In genomic region chr2:188293601-188294482, GRCh38 we compare ENCODE assay signal across 9 cellular contexts. TPM values are rescaled to one million over a fixed set of nuclear protein-coding genes. Genes with fewer than 3 reads are reported as not detected.
DNase-seq lines count a peak whose midpoint lies in the region; ATAC-seq and TF ChIP-seq lines count a peak whose summit lies in the region.
"Had no signal": no experiment of that assay in that cellular context is flagged by ENCODE, and none has a peak within 500 bp of the region (broad histone marks: within the 10 kb centered on the region; RNA-seq: fewer than 3 reads in every experiment).

No MANE protein-coding gene starts in this region.

- TF ChIP-seq CTCF in WERI-Rb-1 (IDR thresholded peaks at IDR 0.05; ENCODE audit: low read depth, low read length) (no peak), OCI-LY7 (conservative IDR thresholded peaks at IDR 0.05; ENCODE audit: low read length) (no peak)

- H3K4me2 ChIP-seq in OCI-LY7 (ENCODE audit: low read length): no peak overlapping the region
- H3K4me2 ChIP-seq: BLaER1 had no signal

- H2AFZ ChIP-seq in OCI-LY7 (ENCODE audit: low read length): no peak overlapping the region

- no peaks in the 10 kb centered on the region for H3K27me3 ChIP-seq in WERI-Rb-1 (ENCODE audit: insufficient read depth, low read depth, severe bottlenecking)

- H3K9me3 ChIP-seq in WERI-Rb-1 (ENCODE audit: severe bottlenecking) (no peaks in the 10 kb centered on the region), OCI-LY7 (ENCODE audit: low read length) (no peaks in the 10 kb centered on the region)

- DNase-seq in NCI-H2171 treated with DMSO at 0.1 percent for 48 hours (lab: John Stamatoyannopoulos, UW) (peak; percentile 12), NCI-H2171 (lab: John Stamatoyannopoulos, UW) (no peak), WERI-Rb-1 (peak; percentile 10), left cardiac atrium (peak; percentile 72), putamen (ENCODE audit: low spot score) (peak; percentile 63), OCI-LY7 (ENCODE audit: low spot score) (no peak)

- POLR2A ChIA-PET in OCI-LY7 (lab: Charles Lee): no interaction called here

- ATAC-seq in left cardiac atrium: peak; percentile 15 to 23
- ATAC-seq in HG03159 (IDR thresholded peaks at IDR 0.05; ENCODE audit: unreplicated experiment): no peak
- ATAC-seq in HG03135 (IDR thresholded peaks at IDR 0.05; ENCODE audit: unreplicated experiment): no peak

- CTCF ChIA-PET in OCI-LY7 (lab: Charles Lee; ENCODE audit: unreplicated experiment): no interaction called here

- H4K20me1 ChIP-seq in OCI-LY7 (ENCODE audit: insufficient read depth, low read length): no peaks in the 10 kb centered on the region
- H4K20me1 ChIP-seq: BLaER1 had no signal

- intact Hi-C loops in left cardiac atrium (cut with DNase I): loop anchor here in 1 of 2 donors (5.0 kb wide), 1 partner anchor 73 kb away; no protein-coding TSS in a partner anchor
- intact Hi-C loops in OCI-LY7 (cut with micrococcal nuclease; ENCODE audit: unreplicated experiment): no loop called here

- H3K36me3 ChIP-seq in WERI-Rb-1 (no peaks in the 10 kb centered on the region), OCI-LY7 (ENCODE audit: insufficient read depth, low read length) (no peaks in the 10 kb centered on the region)
- H3K36me3 ChIP-seq: BLaER1 had no signal

- no peaks in the 10 kb centered on the region for H3K9me2 ChIP-seq in OCI-LY7 (ENCODE audit: insufficient read depth, low read length)

- H3K4me3 ChIP-seq in WERI-Rb-1 (ENCODE audit: low read depth, low read length) (peak overlapping the region; percentile 1; the same call in 1 of the 2 replicates), OCI-LY7 (ENCODE audit: low read depth, low read length, poor library complexity, severe bottlenecking) (no peak overlapping the region)
- H3K4me3 ChIP-seq: BLaER1 had no signal

- H3K27ac ChIP-seq in WERI-Rb-1 (no peak overlapping the region), OCI-LY7 (ENCODE audit: low read depth, low read length, poor library complexity, severe bottlenecking) (no peak overlapping the region)
- H3K27ac ChIP-seq: BLaER1 had no signal

- H3K4me1 ChIP-seq in OCI-LY7 (ENCODE audit: insufficient read depth, low read length, poor library complexity, severe bottlenecking): no peaks in the 10 kb centered on the region
- H3K4me1 ChIP-seq: BLaER1 had no signal

- BruUV-seq in OCI-LY7 (replicated peaks; lab: Mats Ljungman, UMichigan): no TSS peak

- no peaks in the 10 kb centered on the region for H3K79me2 ChIP-seq in OCI-LY7 (ENCODE audit: insufficient read depth, low read depth, low read length)

RNA-seq across cellular contexts. Expression of gene GULP1, which starts 2.2 kb away (rescaled TPM):
- 10 to 100 TPM; 10.8 to 17.4 TPM for total RNA-seq in left cardiac atrium
- not detected in 2 replicates for total RNA-seq in OCI-LY7 (2014; rRNA removed; shearing (Covaris generic))
- total RNA-seq in OCI-LY7 (2022): not detected in 2 replicates

Comparison
In these comparisons a context has a peak if more than half of its experiments do, and no peak if none do; other contexts are left out.
1. DNase-seq: peak in NCI-H2171 treated with DMSO at 0.1 percent for 48 hours (single experiment), WERI-Rb-1 (single experiment), left cardiac atrium (single experiment) and putamen (single experiment); none in NCI-H2171 (single experiment) and OCI-LY7 (single experiment).
2. ATAC-seq: peak in left cardiac atrium (2 of 2); none in HG03159 (single experiment) and HG03135 (single experiment).
3. RNA of gene GULP1, which starts 2.2 kb away (total RNA-seq): 10.8 to 17.4 TPM in left cardiac atrium; not detected in OCI-LY7; every median in the first group is over 10 times any median in the second.